ENCODE assay signal across 1 cellular context in the genomic region with DNA sequence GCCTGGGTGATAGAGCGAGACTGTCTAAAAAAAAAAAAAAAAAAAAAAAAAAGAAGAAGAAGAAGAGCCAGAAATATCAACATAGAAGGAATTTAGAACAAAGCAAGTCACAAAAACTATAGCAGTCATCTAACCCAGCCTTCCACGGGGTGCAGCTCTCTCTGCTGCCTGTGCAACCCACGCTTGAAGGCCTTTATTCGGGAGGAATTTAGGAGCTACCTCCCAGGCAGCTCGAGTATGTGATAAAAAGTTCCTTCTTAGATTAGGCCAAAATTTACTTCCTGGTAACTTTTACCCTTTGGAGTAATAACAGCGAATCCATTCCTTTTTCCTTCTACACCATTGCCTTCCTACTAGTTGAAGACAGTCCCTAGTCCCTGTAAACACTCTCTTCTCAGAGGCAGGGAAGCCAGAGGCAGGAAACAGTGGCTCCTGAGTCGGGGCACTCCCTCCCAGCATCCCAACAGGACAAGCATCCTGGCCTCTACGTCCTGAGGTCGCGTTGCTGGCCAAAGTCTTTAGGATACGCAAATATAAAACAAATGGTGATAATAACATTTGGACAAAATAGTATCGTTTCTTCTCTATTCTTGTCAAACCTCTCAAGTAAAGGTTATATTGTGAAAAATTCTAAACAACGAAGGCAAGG.
TF ChIP-seq lines count a peak whose summit lies in the region.

No MANE protein-coding gene starts in this region.

TF ChIP-seq in GM23338, 12 proteins besides CTCF, POLR2A, EP300 and RAD21 (continued from another document):
- TF ChIP-seq ZNF462 (CRISPR knock-in tag; IDR thresholded peaks at IDR 0.05) (no peak), JUNB (IDR thresholded peaks at IDR 0.05; ENCODE audit: unreplicated experiment) (no peak), ZNF114 (CRISPR knock-in tag; IDR thresholded peaks at IDR 0.05) (no peak), POLR2AphosphoS5 (IDR thresholded peaks at IDR 0.05; ENCODE audit: low read depth) (no peak)
